ENCODE assay signal across 18 cellular contexts in genomic region chr18:56382541-56382940, GRCh38.
DNase-seq lines count a peak whose midpoint lies in the region; ATAC-seq and TF ChIP-seq lines count a peak whose summit lies in the region.
"Had no signal": no experiment of that assay in that cellular context is flagged by ENCODE, and none has a peak within 500 bp of the region (broad histone marks: within the 10 kb centered on the region; RNA-seq: fewer than 3 reads in every experiment).

No MANE protein-coding gene starts in this region.

- H3K27ac Mint-ChIP-seq in neural crest cell (ENCODE audit: unreplicated experiment), result peak overlapping the region; percentile 17
- H3K27ac Mint-ChIP-seq in activated naive CD8-positive, alpha-beta T cell treated with anti-CD3 and anti-CD28 coated beads, Interleukin-2, amount 50 U/mL, for 24 hours, result no peak overlapping the region

- TF ChIP-seq CTCF in fibroblast of pulmonary artery (IDR thresholded peaks at IDR 0.05; ENCODE audit: low read length, missing control alignments) (no peak), neural crest cell (conservative IDR thresholded peaks at IDR 0.05) (no peak)

- DNase-seq in C1 segment of cervical spinal cord (lab: John Stamatoyannopoulos, UW) (peak in 8 of 14 donors; percentile 4 to 59 (median 34)), NCI-H2107 treated with DMSO at 0.1 percent for 48 hours (lab: John Stamatoyannopoulos, UW; ENCODE audit: unreplicated experiment) (peak; percentile 67), fibroblast of pulmonary artery (ENCODE audit: low read depth) (peak; percentile 29), neural crest cell (ENCODE audit: low read depth, low spot score) (no peak), DMS114 treated with DMSO at 0.1 percent for 48 hours (lab: John Stamatoyannopoulos, UW; ENCODE audit: unreplicated experiment) (no peak), NCI-H2227 treated with DMSO at 0.1 percent for 48 hours (lab: John Stamatoyannopoulos, UW) (no peak), DMS153 treated with DMSO at 0.1 percent for 48 hours (lab: John Stamatoyannopoulos, UW; ENCODE audit: unreplicated experiment) (no peak)
- no peak for DNase-seq in activated naive CD8-positive, alpha-beta T cell treated with anti-CD3 and anti-CD28 coated beads, Interleukin-2, amount 50 U/mL, for 24 hours
- DNase-seq: activated CD4-positive, alpha-beta T cell treated with anti-CD3 and anti-CD28 coated beads, Interleukin-2, amount 50 U/mL, for 48 hours; activated naive CD4-positive, alpha-beta T cell treated with anti-CD3 and anti-CD28 coated beads, Interleukin-2, amount 50 U/mL, for 16 hours; activated T-cell treated with anti-CD3 and anti-CD28 coated beads, Interleukin-2, amount 50 U/mL, for 1 hour; COR-L47; mucosa of descending colon; NCI-H187; NCI-H748 treated with DMSO at 0.1 percent for 48 hours; sigmoid colon; T-helper 1 cell had no signal

- no peak overlapping the region for H3K4me3 ChIP-seq in fibroblast of pulmonary artery (replicated peaks; ENCODE audit: low read depth, low read length)
- H3K4me3 ChIP-seq: breast epithelium, mucosa of descending colon, sigmoid colon had no signal

- no peaks in the 10 kb centered on the region for H3K36me3 Mint-ChIP-seq in neural crest cell (ENCODE audit: low read depth)
- no peaks in the 10 kb centered on the region for H3K36me3 Mint-ChIP-seq in activated naive CD8-positive, alpha-beta T cell treated with anti-CD3 and anti-CD28 coated beads, Interleukin-2, amount 50 U/mL, for 24 hours (ENCODE audit: low read depth)

- peaks cover 9% of the 10 kb centered on the region for H3K4me1 Mint-ChIP-seq in neural crest cell
- H3K4me1 Mint-ChIP-seq in activated naive CD8-positive, alpha-beta T cell treated with anti-CD3 and anti-CD28 coated beads, Interleukin-2, amount 50 U/mL, for 24 hours, result no peaks in the 10 kb centered on the region

- no peak overlapping the region for H3K4me3 Mint-ChIP-seq in neural crest cell
- H3K4me3 Mint-ChIP-seq in activated naive CD8-positive, alpha-beta T cell treated with anti-CD3 and anti-CD28 coated beads, Interleukin-2, amount 50 U/mL, for 24 hours, result no peak overlapping the region

- H3K27me3 Mint-ChIP-seq in neural crest cell (ENCODE audit: low read depth), result no peaks in the 10 kb centered on the region
- no peaks in the 10 kb centered on the region for H3K27me3 Mint-ChIP-seq in activated naive CD8-positive, alpha-beta T cell treated with anti-CD3 and anti-CD28 coated beads, Interleukin-2, amount 50 U/mL, for 24 hours

- ATAC-seq in activated naive CD8-positive, alpha-beta T cell treated with anti-CD3 and anti-CD28 coated beads, Interleukin-2, amount 50 U/mL, for 24 hours, result no peak
- ATAC-seq: mucosa of descending colon had no signal

- H3K9me3 Mint-ChIP-seq in neural crest cell, result no peaks in the 10 kb centered on the region
- no peaks in the 10 kb centered on the region for H3K9me3 Mint-ChIP-seq in activated naive CD8-positive, alpha-beta T cell treated with anti-CD3 and anti-CD28 coated beads, Interleukin-2, amount 50 U/mL, for 24 hours

Comparison
In these comparisons a context has a peak if more than half of its experiments do, and no peak if none do; other contexts are left out.
1. DNase-seq: peak in C1 segment of cervical spinal cord (8 of 14), NCI-H2107 treated with DMSO at 0.1 percent for 48 hours (single experiment) and fibroblast of pulmonary artery (single experiment); none in neural crest cell (single experiment), DMS114 treated with DMSO at 0.1 percent for 48 hours (single experiment), NCI-H2227 treated with DMSO at 0.1 percent for 48 hours (single experiment), activated naive CD8-positive, alpha-beta T cell treated with anti-CD3 and anti-CD28 coated beads, Interleukin-2, amount 50 U/mL, for 24 hours (single experiment) and DMS153 treated with DMSO at 0.1 percent for 48 hours (single experiment).